11 cellular contexts compared by ENCODE assay signal in the genomic region with DNA sequence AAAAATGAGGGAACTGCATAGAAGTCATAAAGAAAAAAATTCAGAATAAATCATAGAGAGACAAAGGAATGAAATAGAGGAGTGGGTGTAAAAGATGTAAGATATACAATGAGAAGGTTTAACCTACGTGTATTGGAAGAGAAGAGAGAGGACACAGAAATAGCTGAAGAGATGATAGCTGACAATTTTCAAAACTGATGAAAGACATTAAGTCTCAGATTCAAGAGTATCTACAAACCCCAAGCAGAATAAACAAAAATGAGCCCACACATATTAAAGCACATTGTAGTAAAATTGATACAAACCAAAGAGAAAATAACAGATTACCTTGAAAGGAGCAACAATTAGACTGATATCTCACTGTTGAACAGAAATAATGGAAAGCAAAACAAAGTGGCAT.
"Had no signal": no experiment of that assay in that cellular context is flagged by ENCODE, and none has a peak within 500 bp of the region (broad histone marks: within the 10 kb centered on the region; RNA-seq: fewer than 3 reads in every experiment).

No MANE protein-coding gene starts in this region.

- H3K4me2 ChIP-seq: GM23338 had no signal

- H3K9me3 ChIP-seq: HAP-1 had no signal

- ATAC-seq: GM23338, HCT116 had no signal

- H3K9ac ChIP-seq: GM23248 had no signal

- H3K4me1 ChIP-seq: HAP-1 had no signal

- H3K4me3 ChIP-seq: GM23248, GM23338, HAP-1 had no signal

- FAIRE-seq: H1, H54 had no signal

- DNase-seq: GM23248, GOT3, H7, H9, HCEC 1CT, HFFc6 had no signal

- H3K9me3 Mint-ChIP-seq: GM23338 had no signal

- H3K27ac ChIP-seq: GM23248 had no signal

- H3K27ac Mint-ChIP-seq: GM23338, H9, HFFc6 had no signal

- H3K36me3 ChIP-seq: HAP-1 had no signal

- H3K4me3 Mint-ChIP-seq: GM23338, H9, HFFc6 had no signal
